Comparison of ENCODE assay signal across 8 cellular contexts in genomic region chr1:14970115-14970798, GRCh38.
DNase-seq lines count a peak whose midpoint lies in the region; ATAC-seq, FAIRE-seq and TF ChIP-seq lines count a peak whose summit lies in the region.

No MANE protein-coding gene starts in this region.

- H3K27ac Mint-ChIP-seq in activated T-helper 1 cell treated with anti-CD3 and anti-CD28 coated beads, Interleukin-12 subunit alpha, Interleukin-12 subunit beta, Interleukin-2, Interleukin-4 antibody, amounts not matched to agents 30 ng/mL and 10 ng/mL and 1 ng/mL, durations not matched to agents 14 hours and 24 hours and 36 hours: no peak overlapping the region

- H3K4me2 ChIP-seq in A549 (peak overlapping the region; percentile 38; the same call in 2 of the 3 replicates), HCT116 (ENCODE audit: low read length) (no peak overlapping the region), keratinocyte (ENCODE audit: control insufficient read depth, extremely low read depth, insufficient read depth, low read depth, low read length) (no peak overlapping the region)

- H3K9me2 ChIP-seq in HCT116 (ENCODE audit: insufficient read depth): no peaks in the 10 kb centered on the region

- RAD21 ChIA-PET in HCT116 (lab: Charles Lee; ENCODE audit: low non-redundant PET in 1 of 2, low total read pairs in 2 of 2, uncharacterized antibody in 2 of 2, unreplicated experiment in 2 of 2): no interaction called here

- ATAC-seq in A549: peak; percentile 80 to 81
- ATAC-seq in HCT116: peak; percentile 93
- no peak for ATAC-seq in HG02852 (IDR thresholded peaks at IDR 0.05; ENCODE audit: unreplicated experiment)
- ATAC-seq in GM18861 (IDR thresholded peaks at IDR 0.05; ENCODE audit: unreplicated experiment): no peak

- H3K79me2 ChIP-seq in HCT116 (ENCODE audit: insufficient read depth, low read length) (no peaks in the 10 kb centered on the region; the same call in 1 of the 2 replicates), keratinocyte (ENCODE audit: control insufficient read depth, insufficient read depth, low read length) (peaks cover 36% of the 10 kb centered on the region)

- no peaks in the 10 kb centered on the region for H3K36me3 Mint-ChIP-seq in activated T-helper 1 cell treated with anti-CD3 and anti-CD28 coated beads, Interleukin-12 subunit alpha, Interleukin-12 subunit beta, Interleukin-2, Interleukin-4 antibody, amounts not matched to agents 30 ng/mL and 10 ng/mL and 1 ng/mL, durations not matched to agents 14 hours and 24 hours and 36 hours (ENCODE audit: low read depth)

- H2AFZ ChIP-seq in HCT116 (ENCODE audit: low read depth, low read length, poor library complexity, severe bottlenecking) (no peak overlapping the region), keratinocyte (ENCODE audit: control insufficient read depth, low read length) (no peak overlapping the region)

- no peaks in the 10 kb centered on the region for H3K9me1 ChIP-seq in keratinocyte (ENCODE audit: control insufficient read depth, extremely low read depth, insufficient read depth, low read length)

- TF ChIP-seq POLR2A in A549 (IDR thresholded peaks at IDR 0.05; ENCODE audit: low read length) (no peak), HCT116 (IDR thresholded peaks at IDR 0.05; ENCODE audit: borderline replicate concordance, extremely low read depth, insufficient read depth, insufficient read length) (no peak)

- H3K4me3 Mint-ChIP-seq in activated T-helper 1 cell treated with anti-CD3 and anti-CD28 coated beads, Interleukin-12 subunit alpha, Interleukin-12 subunit beta, Interleukin-2, Interleukin-4 antibody, amounts not matched to agents 30 ng/mL and 10 ng/mL and 1 ng/mL, durations not matched to agents 14 hours and 24 hours and 36 hours: no peak overlapping the region

- TF ChIP-seq CTCF in A549 (IDR thresholded peaks at IDR 0.05): no peak
- no peak for TF ChIP-seq CTCF in HCT116 (IDR thresholded peaks at IDR 0.05 in 2 of 3, conservative IDR thresholded peaks at IDR 0.05 in 1 of 3; ENCODE audit: borderline replicate concordance in 1 of 3, insufficient read depth in 1 of 3, low read depth in 2 of 3, low read length in 2 of 3)
- no peak for TF ChIP-seq CTCF in keratinocyte (optimal IDR thresholded peaks at IDR 0.05 in 1 of 3, IDR thresholded peaks at IDR 0.05 in 1 of 3, conservative IDR thresholded peaks at IDR 0.05 in 1 of 3; ENCODE audit: extremely low read depth in 1 of 3, insufficient read depth in 2 of 3, low read length in 3 of 3)

- TF ChIP-seq RAD21 in A549 (conservative IDR thresholded peaks at IDR 0.05 in 1 of 2, IDR thresholded peaks at IDR 0.05 in 1 of 2) (no peak), HCT116 (IDR thresholded peaks at IDR 0.05; ENCODE audit: low read depth) (no peak)

- BruUV-seq in HCT116 (replicated peaks; lab: Mats Ljungman, UMichigan): no TSS peak

- no peak for TF ChIP-seq EP300 in A549 (IDR thresholded peaks at IDR 0.05)

- WGBS in A549 (ENCODE audit: missing lambda C conversion rate): 57% methylated on average over 14 of the region's 16 CpGs

- peaks cover 13% of the 10 kb centered on the region for H3K4me1 Mint-ChIP-seq in activated T-helper 1 cell treated with anti-CD3 and anti-CD28 coated beads, Interleukin-12 subunit alpha, Interleukin-12 subunit beta, Interleukin-2, Interleukin-4 antibody, amounts not matched to agents 30 ng/mL and 10 ng/mL and 1 ng/mL, durations not matched to agents 14 hours and 24 hours and 36 hours (ENCODE audit: low read depth)

- dilution Hi-C loops in keratinocyte (cut with MboI; ENCODE audit: extremely low pct_ligation_motif_present, low sequenced_read_pairs): no loop called here

- no peak overlapping the region for H3K9ac ChIP-seq in HCT116 (ENCODE audit: low read length)
- no peak overlapping the region for H3K9ac ChIP-seq in keratinocyte (ENCODE audit: control insufficient read depth, extremely low read depth, insufficient read depth, low read length)

- POLR2A ChIA-PET in A549 (lab: Yijun Ruan, JAX): no interaction called here
- POLR2A ChIA-PET in HCT116 (lab: Charles Lee): no interaction called here

- no peaks in the 10 kb centered on the region for H3K9me3 ChIP-seq in A549
- H3K9me3 ChIP-seq in HCT116 (ENCODE audit: control insufficient read depth in 1 of 2, insufficient read depth in 1 of 2, low read depth in 1 of 2, low read length in 2 of 2): no peaks in the 10 kb centered on the region
- no peaks in the 10 kb centered on the region for H3K9me3 ChIP-seq in keratinocyte (ENCODE audit: control insufficient read depth, low read depth, low read length)

- CTCF ChIA-PET in A549 (lab: Yijun Ruan, JAX) (no interaction called here), HCT116 (lab: Charles Lee) (no interaction called here)

- H3K9me3 Mint-ChIP-seq in activated T-helper 1 cell treated with anti-CD3 and anti-CD28 coated beads, Interleukin-12 subunit alpha, Interleukin-12 subunit beta, Interleukin-2, Interleukin-4 antibody, amounts not matched to agents 30 ng/mL and 10 ng/mL and 1 ng/mL, durations not matched to agents 14 hours and 24 hours and 36 hours: peaks cover 15% of the 10 kb centered on the region

- DNase-seq in A549 (ENCODE audit: low read depth in 1 of 2, low spot score in 1 of 2) (peak; percentile 52 to 77), HCT116 (ENCODE audit: low read depth, low spot score) (peak; percentile 76), amniotic epithelial cell (ENCODE audit: low read depth) (peak; percentile 96), keratinocyte (ENCODE audit: low read depth, low spot score) (peak; percentile 48)
- DNase-seq in stimulated activated CD8-positive, alpha-beta memory T cell treated with anti-CD3 and anti-CD28 coated beads, Interleukin-4, amount 100 ng/mL, for 24 hours (ENCODE audit: low read depth): peak; percentile 7
- no peak for DNase-seq in activated T-helper 1 cell treated with anti-CD3 and anti-CD28 coated beads, Interleukin-12 subunit alpha, Interleukin-12 subunit beta, Interleukin-2, Interleukin-4 antibody, amounts not matched to agents 30 ng/mL and 10 ng/mL and 1 ng/mL, durations not matched to agents 14 hours and 24 hours and 36 hours (ENCODE audit: low spot score)

- H3K27me3 ChIP-seq in HCT116 (ENCODE audit: insufficient read depth, low read length): no peaks in the 10 kb centered on the region
- no peaks in the 10 kb centered on the region for H3K27me3 ChIP-seq in keratinocyte (ENCODE audit: control insufficient read depth, extremely low read depth, insufficient read depth, low read length)

- H3K4me3 ChIP-seq in A549 (no peak overlapping the region), HCT116 (replicated peaks in 1 of 2; ENCODE audit: low read depth in 1 of 2, low read length in 2 of 2) (no peak overlapping the region), keratinocyte (ENCODE audit: control insufficient read depth in 2 of 3, extremely low read depth in 1 of 3, insufficient read depth in 2 of 3, low read depth in 1 of 3, low read length in 3 of 3) (no peak overlapping the region)

- H3K27ac ChIP-seq in A549 (no peak overlapping the region), HCT116 (ENCODE audit: low read depth, low read length) (no peak overlapping the region), keratinocyte (ENCODE audit: control insufficient read depth, insufficient read depth, low read length) (no peak overlapping the region)

- FAIRE-seq in A549 (lab: Jason Lieb, UNC): no peak
- peak; percentile 81 for FAIRE-seq in keratinocyte (lab: Jason Lieb, UNC)

- H3K36me3 ChIP-seq in HCT116 (ENCODE audit: control insufficient read depth in 1 of 2, insufficient read depth in 2 of 2, low read length in 2 of 2) (no peaks in the 10 kb centered on the region; a peak in 1 of 4 replicates), keratinocyte (ENCODE audit: control insufficient read depth in 2 of 2, extremely low read depth in 1 of 2, insufficient read depth in 2 of 2, low read length in 2 of 2) (peaks cover 0 to 12% of the 10 kb centered on the region in 2 experiments)

- intact Hi-C loops in HCT116 (cut with micrococcal nuclease): no loop called here
- intact Hi-C loops in activated T-helper 1 cell treated with anti-CD3 and anti-CD28 coated beads, Interleukin-12 subunit alpha, Interleukin-12 subunit beta, Interleukin-2, Interleukin-4 antibody, amounts not matched to agents 30 ng/mL and 10 ng/mL and 1 ng/mL, durations not matched to agents 14 hours and 24 hours and 36 hours (cut with micrococcal nuclease): no loop called here

- 0 out of 3 replicates have a peak, but pooled peaks cover 4% of the 10 kb centered on the region for H3K4me1 ChIP-seq in A549
- H3K4me1 ChIP-seq in HCT116 (ENCODE audit: control insufficient read depth in 1 of 2, insufficient read depth in 2 of 2, low read length in 2 of 2): peaks cover 4 to 12% of the 10 kb centered on the region in 2 experiments; a peak in 3 of 4 replicates
- peaks cover 9% of the 10 kb centered on the region for H3K4me1 ChIP-seq in keratinocyte (ENCODE audit: control insufficient read depth, extremely low read depth, insufficient read depth, low read length)

- H3K27me3 Mint-ChIP-seq in activated T-helper 1 cell treated with anti-CD3 and anti-CD28 coated beads, Interleukin-12 subunit alpha, Interleukin-12 subunit beta, Interleukin-2, Interleukin-4 antibody, amounts not matched to agents 30 ng/mL and 10 ng/mL and 1 ng/mL, durations not matched to agents 14 hours and 24 hours and 36 hours (ENCODE audit: insufficient read depth): peaks cover 3% of the 10 kb centered on the region

- H4K20me1 ChIP-seq in HCT116 (ENCODE audit: insufficient read depth) (no peaks in the 10 kb centered on the region), keratinocyte (ENCODE audit: control insufficient read depth, extremely low read depth, insufficient read depth, low read length) (no peaks in the 10 kb centered on the region)

TF ChIP-seq in HCT116, 20 proteins besides CTCF, POLR2A, EP300 and RAD21:
- TF ChIP-seq MAX (IDR thresholded peaks at IDR 0.05) (peak; percentile 86), FOSL1 (IDR thresholded peaks at IDR 0.05; ENCODE audit: low read depth) (no peak), SP1 (IDR thresholded peaks at IDR 0.05; ENCODE audit: low read depth) (peak; percentile 34; the same call in 1 of the 2 replicates)

Comparison
In these comparisons a context has a peak if more than half of its experiments do, and no peak if none do; other contexts are left out.
1. ATAC-seq: peak in A549 (2 of 2) and HCT116 (single experiment); none in HG02852 (single experiment) and GM18861 (single experiment).
2. Of the 6 proteins assayed by ChIP-seq in both A549 and HCT116: peak only in A549: none; only in HCT116: MAX; in both: none; in neither: 5.